Comparison of ENCODE assay signal across 25 cellular contexts in the genomic region with DNA sequence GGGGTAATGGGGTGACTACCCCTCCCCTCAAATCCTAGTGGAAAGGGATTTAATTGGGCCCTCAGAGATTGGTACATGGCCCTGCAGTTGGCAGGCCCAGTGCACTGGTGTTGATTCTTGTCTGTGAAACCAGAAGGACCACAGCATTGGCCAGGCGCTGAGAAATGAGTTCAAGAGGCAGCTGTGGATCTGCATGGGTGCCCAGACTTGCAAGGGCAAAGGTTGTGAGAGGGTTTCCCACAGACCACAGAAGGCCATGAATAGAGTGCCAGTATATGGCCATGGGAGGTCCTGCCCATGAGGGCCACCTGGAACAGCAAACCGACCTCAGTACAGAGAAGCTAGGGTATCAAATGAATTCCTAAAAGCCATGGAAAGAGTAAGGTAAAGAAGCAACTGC. TPM values are rescaled to one million over a fixed set of nuclear protein-coding genes. Genes with fewer than 3 reads are reported as not detected.
DNase-seq lines count a peak whose midpoint lies in the region; ATAC-seq and TF ChIP-seq lines count a peak whose summit lies in the region.
"Had no signal": no experiment of that assay in that cellular context is flagged by ENCODE, and none has a peak within 500 bp of the region (broad histone marks: within the 10 kb centered on the region; RNA-seq: fewer than 3 reads in every experiment).

No MANE protein-coding gene starts in this region.

- H3K36me3 Mint-ChIP-seq in H9 (ENCODE audit: insufficient read depth in 1 of 3, low read depth in 3 of 3): no peaks in the 10 kb centered on the region

- no peak overlapping the region for H3K18ac ChIP-seq in H9 (ENCODE audit: insufficient read length, low read depth, low read length)

- no peak overlapping the region for H2BK15ac ChIP-seq in H9 (ENCODE audit: low read depth, low read length)

- H3K4me2 ChIP-seq in H9 (ENCODE audit: insufficient read depth, insufficient read length, low read length): no peak overlapping the region
- H3K4me2 ChIP-seq: KMS-11 had no signal

- no peak overlapping the region for H2BK5ac ChIP-seq in H9 (ENCODE audit: insufficient read length, low read length)

- H3K4ac ChIP-seq in H9 (ENCODE audit: low read depth, low read length): no peak overlapping the region

- H3K27me3 ChIP-seq in H9 (ENCODE audit: insufficient read depth, low read length): no peaks in the 10 kb centered on the region
- H3K27me3 ChIP-seq: gastrocnemius medialis, Peyer's patch, SJSA1 had no signal

- no peak overlapping the region for H3K56ac ChIP-seq in H9 (ENCODE audit: insufficient read length, low read depth, low read length)

- H4K20me1 ChIP-seq in H9 (ENCODE audit: control insufficient read depth, insufficient read depth, insufficient read length): no peaks in the 10 kb centered on the region

- no peaks in the 10 kb centered on the region for H3K79me1 ChIP-seq in H9 (ENCODE audit: insufficient read depth, low read depth, low read length, poor library complexity, severe bottlenecking)

- peaks cover 6 to 7% of the 10 kb centered on the region in 2 donors for H3K9me3 Mint-ChIP-seq in stimulated activated naive CD8-positive, alpha-beta T cell treated with anti-CD3 and anti-CD28 coated beads, Interleukin-15, amount 100 ng/mL, for 72 hours
- no peaks in the 10 kb centered on the region for H3K9me3 Mint-ChIP-seq in H9
- H3K9me3 Mint-ChIP-seq: type B pancreatic cell had no signal

- H3K9ac ChIP-seq in H9 (ENCODE audit: extremely low read depth, insufficient read length, low read length): no peak overlapping the region
- H3K9ac ChIP-seq: KMS-11 had no signal

- no CpG with 5 or more reads among the region's 2 CpGs for WGBS in H9 (ENCODE audit: extremely low coverage, insufficient read length, low lambda C conversion rate)

- no peak overlapping the region for H2BK12ac ChIP-seq in H9 (ENCODE audit: insufficient read length, low read depth, low read length)

- H3K27me3 Mint-ChIP-seq in stimulated activated naive CD8-positive, alpha-beta T cell treated with anti-CD3 and anti-CD28 coated beads, Interleukin-15, amount 100 ng/mL, for 72 hours: no peaks in the 10 kb centered on the region
- no peaks in the 10 kb centered on the region for H3K27me3 Mint-ChIP-seq in H9 (ENCODE audit: low read depth)
- H3K27me3 Mint-ChIP-seq: activated CD8-positive, alpha-beta memory T cell treated with anti-CD3 and anti-CD28 coated beads, Interleukin-2, amount 10 ng/mL, durations not matched to agents 7 days and 5 days; activated naive CD8-positive, alpha-beta T cell treated with anti-CD3 and anti-CD28 coated beads for 36 hours; type B pancreatic cell had no signal

- no peak overlapping the region for H3K14ac ChIP-seq in H9 (ENCODE audit: insufficient read depth, low read length)

- peak; percentile 33 for ATAC-seq in stimulated activated naive CD8-positive, alpha-beta T cell treated with anti-CD3 and anti-CD28 coated beads, Interleukin-15, amount 100 ng/mL, for 72 hours
- no peak for ATAC-seq in stimulated activated naive CD8-positive, alpha-beta T cell treated with anti-CD3 and anti-CD28 coated beads, Interleukin-15, Interleukin-2, amounts not matched to agents 100 U/mL and 50 U/mL, for 24 hours
- ATAC-seq in HG02588 (IDR thresholded peaks at IDR 0.05; ENCODE audit: unreplicated experiment) (peak; percentile 48), HG03354 (IDR thresholded peaks at IDR 0.05; ENCODE audit: poor library complexity, severe bottlenecking, unreplicated experiment) (peak; percentile 61), HG03159 (IDR thresholded peaks at IDR 0.05; ENCODE audit: unreplicated experiment) (no peak)
- ATAC-seq: activated CD8-positive, alpha-beta memory T cell treated with anti-CD3 and anti-CD28 coated beads, Interleukin-2, amount 10 ng/mL, durations not matched to agents 7 days and 5 days; gastrocnemius medialis had no signal

- DNase-seq in stimulated activated naive CD8-positive, alpha-beta T cell treated with anti-CD3 and anti-CD28 coated beads, Interleukin-15, amount 100 ng/mL, for 72 hours: no peak
- no peak for DNase-seq in stimulated activated naive CD8-positive, alpha-beta T cell treated with anti-CD3 and anti-CD28 coated beads, Interleukin-15, Interleukin-2, amounts not matched to agents 100 U/mL and 50 U/mL, for 24 hours
- DNase-seq in NCI-H2029 (lab: John Stamatoyannopoulos, UW): no peak
- no peak for DNase-seq in NCI-H2107 (lab: John Stamatoyannopoulos, UW)
- no peak for DNase-seq in H9
- DNase-seq: activated CD4-positive, alpha-beta T cell treated with anti-CD3 and anti-CD28 coated beads for 48 hours; activated CD8-positive, alpha-beta memory T cell treated with anti-CD3 and anti-CD28 coated beads, Interleukin-2, amount 10 ng/mL, durations not matched to agents 7 days and 5 days; activated naive CD8-positive, alpha-beta T cell treated with anti-CD3 and anti-CD28 coated beads for 36 hours; effector CD8-positive, alpha-beta T cell; gastrocnemius medialis; GOT3; hypothalamus; MV-4-11; NCI-H1930; NCI-H446; Peyer's patch; small intestine; stimulated activated CD4-positive, alpha-beta T cell treated with anti-CD3 and anti-CD28 coated beads, Interleukin-4, amount 100 ng/mL, for 24 hours had no signal

- no peaks in the 10 kb centered on the region for H3K9me3 ChIP-seq in H9 (ENCODE audit: control insufficient read depth, low read depth, low read length)
- H3K9me3 ChIP-seq: gastrocnemius medialis, Peyer's patch, SJSA1 had no signal

- no peaks in the 10 kb centered on the region for H3K23me2 ChIP-seq in H9 (ENCODE audit: insufficient read length, low read depth, low read length, poor library complexity, severe bottlenecking)

- no peak overlapping the region for H3K23ac ChIP-seq in H9 (ENCODE audit: insufficient read length, low read depth, low read length)

- no peak overlapping the region for H2AFZ ChIP-seq in H9 (ENCODE audit: low read length)

- H3K4me3 Mint-ChIP-seq in stimulated activated naive CD8-positive, alpha-beta T cell treated with anti-CD3 and anti-CD28 coated beads, Interleukin-15, amount 100 ng/mL, for 72 hours: no peak overlapping the region
- no peak overlapping the region for H3K4me3 Mint-ChIP-seq in H9
- H3K4me3 Mint-ChIP-seq: activated CD8-positive, alpha-beta memory T cell treated with anti-CD3 and anti-CD28 coated beads, Interleukin-2, amount 10 ng/mL, durations not matched to agents 7 days and 5 days; activated naive CD8-positive, alpha-beta T cell treated with anti-CD3 and anti-CD28 coated beads for 36 hours; type B pancreatic cell had no signal

- no peak overlapping the region for H3T11ph ChIP-seq in H9 (ENCODE audit: low read length)

- H3K4me1 Mint-ChIP-seq in stimulated activated naive CD8-positive, alpha-beta T cell treated with anti-CD3 and anti-CD28 coated beads, Interleukin-15, amount 100 ng/mL, for 72 hours: no peaks in the 10 kb centered on the region
- H3K4me1 Mint-ChIP-seq in H9: peaks cover 2 to 5% of the 10 kb centered on the region in 2 experiments; a peak in 1 of 4 replicates
- H3K4me1 Mint-ChIP-seq: activated naive CD8-positive, alpha-beta T cell treated with anti-CD3 and anti-CD28 coated beads for 36 hours had no signal

- no peak overlapping the region for H2AK5ac ChIP-seq in H9 (ENCODE audit: insufficient read length, low read length)

- no peaks in the 10 kb centered on the region for H3K79me2 ChIP-seq in H9 (ENCODE audit: insufficient read depth, low read length)

- H2BK20ac ChIP-seq in H9 (ENCODE audit: low read depth, low read length, poor library complexity, severe bottlenecking): no peak overlapping the region

- TF ChIP-seq CTCF in H9 (conservative IDR thresholded peaks at IDR 0.05): no peak

- H3K4me1 ChIP-seq in H9 (ENCODE audit: insufficient read depth, low read length): no peaks in the 10 kb centered on the region
- H3K4me1 ChIP-seq: gastrocnemius medialis, Peyer's patch, SJSA1 had no signal

- H3K27ac Mint-ChIP-seq in stimulated activated naive CD8-positive, alpha-beta T cell treated with anti-CD3 and anti-CD28 coated beads, Interleukin-15, amount 100 ng/mL, for 72 hours: peak overlapping the region in 1 of 2 donors; percentile 12
- H3K27ac Mint-ChIP-seq in H9: no peak overlapping the region
- H3K27ac Mint-ChIP-seq: activated CD8-positive, alpha-beta memory T cell treated with anti-CD3 and anti-CD28 coated beads, Interleukin-2, amount 10 ng/mL, durations not matched to agents 7 days and 5 days; activated naive CD8-positive, alpha-beta T cell treated with anti-CD3 and anti-CD28 coated beads for 36 hours; type B pancreatic cell had no signal

- no peak overlapping the region for H2BK120ac ChIP-seq in H9 (ENCODE audit: low read depth, low read length, poor library complexity, severe bottlenecking)

- no peak overlapping the region for H4K8ac ChIP-seq in H9 (replicated peaks; ENCODE audit: insufficient read length, low read depth, low read length)

- H3K27ac ChIP-seq in H9 (ENCODE audit: insufficient read length, low read depth, low read length): no peak overlapping the region
- H3K27ac ChIP-seq: 22Rv1, gastrocnemius medialis, KMS-11, Peyer's patch, SJSA1 had no signal

- H4K5ac ChIP-seq in H9 (ENCODE audit: insufficient read length, low read depth, low read length): no peak overlapping the region

- H4K91ac ChIP-seq in H9 (ENCODE audit: insufficient read length, low read depth, low read length): no peak overlapping the region

RNA-seq across cellular contexts. Expression of gene TMEM168, which starts 32.9 kb away (rescaled TPM):
- total RNA-seq in H9 (2021): 13.9 and 14.6 TPM in 2 replicates

Comparison
In these comparisons a context has a peak if more than half of its experiments do, and no peak if none do; other contexts are left out.
1. ATAC-seq: peak in stimulated activated naive CD8-positive, alpha-beta T cell treated with anti-CD3 and anti-CD28 coated beads, Interleukin-15, amount 100 ng/mL, for 72 hours (single experiment), HG02588 (single experiment) and HG03354 (single experiment); none in stimulated activated naive CD8-positive, alpha-beta T cell treated with anti-CD3 and anti-CD28 coated beads, Interleukin-15, Interleukin-2, amounts not matched to agents 100 U/mL and 50 U/mL, for 24 hours (single experiment) and HG03159 (single experiment).